Comparison of ENCODE assay signal across 37 cellular contexts in genomic region chr7:45937862-45938261, GRCh38. TPM values are rescaled to one million over a fixed set of nuclear protein-coding genes. Genes with fewer than 3 reads are reported as not detected.
"Had no signal": no experiment of that assay in that cellular context is flagged by ENCODE, and none has a peak within 500 bp of the region (broad histone marks: within the 10 kb centered on the region; RNA-seq: fewer than 3 reads in every experiment).

No MANE protein-coding gene starts in this region.

- H3K27ac ChIP-seq: brain microvascular endothelial cell, cardiac muscle cell, PC-9, RWPE1, WERI-Rb-1 had no signal

- H3K4me2 ChIP-seq: PC-9 had no signal

- H3K27me3 ChIP-seq: brain microvascular endothelial cell, cardiac muscle cell had no signal

- H3K36me3 Mint-ChIP-seq: activated naive CD8-positive, alpha-beta T cell treated with anti-CD3 and anti-CD28 coated beads for 36 hours had no signal

- FAIRE-seq: RCC 7860 had no signal

- DNase-seq: activated CD4-positive, alpha-beta T cell treated with anti-CD3 and anti-CD28 coated beads, Interleukin-2, amount 10 ng/mL, durations not matched to agents 24 days and 14 days; activated CD4-positive, alpha-beta T cell treated with anti-CD3 and anti-CD28 coated beads, Interleukin-2, amount 50 U/mL, for 4 hours; activated CD8-positive, alpha-beta T cell treated with anti-CD3 and anti-CD28 coated beads for 36 hours; activated effector memory CD4-positive, alpha-beta T cell treated with anti-CD3 and anti-CD28 coated beads, Interleukin-2, amount 50 U/mL, for 16 hours; activated naive CD4-positive, alpha-beta T cell; activated naive CD4-positive, alpha-beta T cell treated with anti-CD3 and anti-CD28 coated beads, Interleukin-2, amount 50 U/mL, for 16 hours; activated naive CD8-positive, alpha-beta T cell treated with anti-CD3 and anti-CD28 coated beads for 36 hours; activated T-cell treated with anti-CD3 and anti-CD28 coated beads, Interleukin-2, amount 50 U/mL, for 1 hour; activated T-cell treated with anti-CD3 and anti-CD28 coated beads, Interleukin-2, amount 50 U/mL, for 72 hours; amniotic stem cell; aorta; brain microvascular endothelial cell; NCI-H1092 treated with DMSO at 0.1 percent for 48 hours; NCI-H146; NCI-H187; NCI-H2029 treated with DMSO at 0.1 percent for 48 hours; NCI-H2107; NCI-H2171; NCI-H510A; NCI-H526; NCI-H748 treated with DMSO at 0.1 percent for 48 hours; NK-92 treated with Interleukin-12 subunit alpha and Interleukin-12 subunit beta, amount 100 ng/mL, for 24 hours; PC-9; SIG-M5; SW 1271; T1000; WERI-Rb-1 had no signal

- H2AFZ ChIP-seq: PC-9 had no signal

- H3K36me3 ChIP-seq: brain microvascular endothelial cell, cardiac muscle cell, WERI-Rb-1 had no signal

- H3K27ac Mint-ChIP-seq: activated CD4-positive, alpha-beta T cell treated with anti-CD3 and anti-CD28 coated beads, Interleukin-2, amount 10 ng/mL, durations not matched to agents 24 days and 14 days; activated CD8-positive, alpha-beta T cell treated with anti-CD3 and anti-CD28 coated beads for 36 hours; activated naive CD8-positive, alpha-beta T cell treated with anti-CD3 and anti-CD28 coated beads for 36 hours; activated T-cell treated with anti-CD3 and anti-CD28 coated beads, Interleukin-2, amount 50 U/mL, for 72 hours; activated T-helper 17 cell treated with anti-CD3 and anti-CD28 coated beads, Interleukin-2, amount 50 U/mL, for 72 hours had no signal

- H3K4me3 Mint-ChIP-seq: activated CD4-positive, alpha-beta T cell treated with anti-CD3 and anti-CD28 coated beads, Interleukin-2, amount 10 ng/mL, durations not matched to agents 24 days and 14 days; activated CD8-positive, alpha-beta T cell treated with anti-CD3 and anti-CD28 coated beads for 36 hours; activated naive CD8-positive, alpha-beta T cell treated with anti-CD3 and anti-CD28 coated beads for 36 hours; activated T-cell treated with anti-CD3 and anti-CD28 coated beads, Interleukin-2, amount 50 U/mL, for 72 hours; activated T-helper 17 cell treated with anti-CD3 and anti-CD28 coated beads, Interleukin-2, amount 50 U/mL, for 72 hours had no signal

- H3K4me3 ChIP-seq: cardiac muscle cell, PC-9 had no signal

RNA-seq across cellular contexts. Expression of gene IGFBP3, which starts 16.8 kb away (rescaled TPM):
- total RNA-seq: OCI-LY7 had no signal

RNA-seq across cellular contexts. Expression of gene IGFBP1, which starts 49.6 kb away (rescaled TPM):
- total RNA-seq: activated CD4-positive, alpha-beta T cell treated with anti-CD3 and anti-CD28 coated beads, Interleukin-2, amount 10 ng/mL, durations not matched to agents 24 days and 14 days; activated CD8-positive, alpha-beta memory T cell treated with anti-CD3 and anti-CD28 coated beads for 36 hours; activated CD8-positive, alpha-beta T cell treated with anti-CD3 and anti-CD28 coated beads for 36 hours; activated naive CD8-positive, alpha-beta T cell treated with anti-CD3 and anti-CD28 coated beads for 36 hours; activated T-cell treated with anti-CD3 and anti-CD28 coated beads, Interleukin-2, amount 50 U/mL, for 72 hours; activated T-helper 17 cell treated with anti-CD3 and anti-CD28 coated beads, Interleukin-2, amount 50 U/mL, for 72 hours; aorta; OCI-LY7; Right ventricle myocardium inferior; SK-MEL-5; T-helper 1 cell treated with Interleukin-12 subunit alpha and Interleukin-12 subunit beta and Interleukin-4 antibody, amounts not matched to agents 30 ng/mL and 1 ng/mL, for 36 hours; T-helper 2 cell treated with Interferon-gamma antibody and Interleukin-4, amounts not matched to agents 100 ng/mL and 5 ng/mL, for 36 hours had no signal
- polyA plus RNA-seq: aorta, cardiac muscle cell had no signal
